In genomic region chr3:155308831-155309230, GRCh38 we compare ENCODE assay signal across 1 cellular context.
TF ChIP-seq lines count a peak whose summit lies in the region.

No MANE protein-coding gene starts in this region.

TF ChIP-seq in IMR-90, 13 proteins besides CTCF, POLR2A, EP300 and RAD21:
- peak; percentile 94 for TF ChIP-seq CEBPB (IDR thresholded peaks at IDR 0.05; ENCODE audit: low read depth, low read length)
- TF ChIP-seq MXI1 (IDR thresholded peaks at IDR 0.05; ENCODE audit: borderline replicate concordance, low read depth, low read length) = no peak
